19 cellular contexts compared by ENCODE assay signal in the genomic region with DNA sequence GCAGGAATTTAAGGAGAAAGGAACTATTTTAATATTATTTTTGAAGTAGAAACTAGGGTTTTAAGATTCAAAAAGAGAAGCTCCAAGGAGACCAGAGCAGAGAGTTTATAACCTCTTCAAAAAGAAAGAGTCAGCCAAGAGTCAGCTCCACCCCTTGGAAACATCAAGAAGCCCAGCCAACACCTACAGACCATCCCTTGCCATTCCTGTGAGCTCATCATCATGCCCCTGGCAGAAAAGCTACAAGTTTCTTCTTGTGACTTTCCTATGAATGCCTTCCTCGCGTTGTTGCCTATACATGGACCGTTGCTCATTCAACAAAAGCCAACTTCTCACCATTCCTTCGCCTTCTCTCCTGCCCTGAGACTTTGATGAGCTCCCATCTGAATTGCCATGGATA. TPM values are rescaled to one million over a fixed set of nuclear protein-coding genes. Genes with fewer than 3 reads are reported as not detected.
DNase-seq lines count a peak whose midpoint lies in the region; ATAC-seq and TF ChIP-seq lines count a peak whose summit lies in the region.
"Had no signal": no experiment of that assay in that cellular context is flagged by ENCODE, and none has a peak within 500 bp of the region (broad histone marks: within the 10 kb centered on the region; RNA-seq: fewer than 3 reads in every experiment).

No MANE protein-coding gene starts in this region.

- POLR2A ChIA-PET in OCI-LY7 (lab: Charles Lee), result interaction anchor here (0.6 to 10.6 kb wide), 5 partner anchors 12 to 151 kb away, joined by 3 to 76 read pairs (median 3); a partner anchor contains a TSS

- no peak overlapping the region for H4K91ac ChIP-seq in neuronal stem cell (ENCODE audit: low read depth, low read length, poor library complexity)

- H2BK15ac ChIP-seq in neuronal stem cell (ENCODE audit: low read length), result no peak overlapping the region

- intact Hi-C loops in OCI-LY7 (cut with micrococcal nuclease; ENCODE audit: unreplicated experiment), result no loop called here
- intact Hi-C loops in mammary epithelial cell (cut with micrococcal nuclease), result no loop called here
- intact Hi-C loops in upper lobe of right lung (cut with DNase I), result no loop called here

- H3K4me3 ChIP-seq in OCI-LY7 (ENCODE audit: low read depth, low read length, poor library complexity, severe bottlenecking) (no peak overlapping the region), mammary epithelial cell (replicated peaks in 1 of 3; ENCODE audit: insufficient read depth in 1 of 3, low read depth in 2 of 3, low read length in 3 of 3) (peak overlapping the region in 2 of 3 experiments; percentile 7 to 21), fibroblast of mammary gland (ENCODE audit: control insufficient read depth, low read depth, low read length) (no peak overlapping the region), neuronal stem cell (ENCODE audit: low read length in 2 of 2) (no peak overlapping the region), upper lobe of right lung (no peak overlapping the region)

- H3K4me1 ChIP-seq in OCI-LY7 (ENCODE audit: insufficient read depth, low read length, poor library complexity, severe bottlenecking), result peaks cover 32% of the 10 kb centered on the region
- H3K4me1 ChIP-seq in mammary epithelial cell (ENCODE audit: insufficient read depth, low read length), result peaks cover 17% of the 10 kb centered on the region
- peaks cover 2% of the 10 kb centered on the region in 2 donors for H3K4me1 ChIP-seq in neuronal stem cell (ENCODE audit: control insufficient read depth in 2 of 2, insufficient read depth in 1 of 2, low read depth in 1 of 2, low read length in 2 of 2)
- H3K4me1 ChIP-seq in upper lobe of right lung, result no peaks in the 10 kb centered on the region

- no peak overlapping the region for H3K27ac ChIP-seq in OCI-LY7 (ENCODE audit: low read depth, low read length, poor library complexity, severe bottlenecking)
- H3K27ac ChIP-seq in mammary epithelial cell (ENCODE audit: insufficient read depth, low read depth, low read length), result peak overlapping the region; percentile 74
- H3K27ac ChIP-seq in neuronal stem cell (replicated peaks; ENCODE audit: low read length), result no peak overlapping the region
- no peak overlapping the region for H3K27ac ChIP-seq in substantia nigra (ENCODE audit: low read depth, low read length, poor library complexity, severe bottlenecking)
- H3K27ac ChIP-seq in upper lobe of right lung, result no peak overlapping the region
- H3K27ac ChIP-seq: C4-2B had no signal

- no peaks in the 10 kb centered on the region for H3K79me1 ChIP-seq in neuronal stem cell (ENCODE audit: low read depth, low read length)

- H3K9ac ChIP-seq in mammary epithelial cell (ENCODE audit: insufficient read depth, low read length) (peak overlapping the region; percentile 52), neuronal stem cell (ENCODE audit: low read depth, low read length, poor library complexity) (no peak overlapping the region)

- no peak overlapping the region for H2BK5ac ChIP-seq in neuronal stem cell (ENCODE audit: low read length)

- no peak overlapping the region for H2AK5ac ChIP-seq in neuronal stem cell (ENCODE audit: low read depth, low read length)

- no peak for ATAC-seq in upper lobe of right lung

- 2% methylated on average over 4 of the region's 4 CpGs for WGBS in mammary epithelial cell (ENCODE audit: low coverage, missing lambda C conversion rate)
- WGBS in neuronal stem cell (ENCODE audit: extremely low coverage in 2 of 2, insufficient read length in 2 of 2, insufficient replicate concordance in 1 of 2), 2 donors, result no CpG with 5 or more reads among the region's 4 CpGs

- H3K4ac ChIP-seq in neuronal stem cell (ENCODE audit: low read length), result no peak overlapping the region

- no peak for TF ChIP-seq CTCF in OCI-LY7 (conservative IDR thresholded peaks at IDR 0.05; ENCODE audit: low read length)
- no peak for TF ChIP-seq CTCF in mammary epithelial cell (conservative IDR thresholded peaks at IDR 0.05 in 1 of 2, IDR thresholded peaks at IDR 0.05 in 1 of 2; ENCODE audit: extremely low read depth in 1 of 2, insufficient read depth in 1 of 2, low read depth in 1 of 2, low read length in 2 of 2)
- TF ChIP-seq CTCF in fibroblast of mammary gland (conservative IDR thresholded peaks at IDR 0.05; ENCODE audit: control insufficient read depth, insufficient read depth, low read depth, low read length), result no peak
- no peak for TF ChIP-seq CTCF in upper lobe of right lung (IDR thresholded peaks at IDR 0.05)

- H3K9me2 ChIP-seq in OCI-LY7 (ENCODE audit: insufficient read depth, low read length), result no peaks in the 10 kb centered on the region

- H3K36me3 ChIP-seq in OCI-LY7 (ENCODE audit: insufficient read depth, low read length), result peaks cover 4% of the 10 kb centered on the region; the same call in 1 of the 2 replicates
- H3K36me3 ChIP-seq in mammary epithelial cell (ENCODE audit: insufficient read depth, low read length), result no peaks in the 10 kb centered on the region
- no peaks in the 10 kb centered on the region for H3K36me3 ChIP-seq in neuronal stem cell (replicated peaks in 1 of 2; ENCODE audit: control insufficient read depth in 2 of 2, insufficient read depth in 2 of 2, low read length in 2 of 2)
- no peaks in the 10 kb centered on the region for H3K36me3 ChIP-seq in upper lobe of right lung

- H3K27me3 ChIP-seq in mammary epithelial cell (ENCODE audit: insufficient read depth, low read length) (no peaks in the 10 kb centered on the region), neuronal stem cell (ENCODE audit: control insufficient read depth in 3 of 3, insufficient read depth in 3 of 3, low read depth in 1 of 3, low read length in 3 of 3) (no peaks in the 10 kb centered on the region), upper lobe of right lung (no peaks in the 10 kb centered on the region)

- H3K9me3 ChIP-seq in OCI-LY7 (ENCODE audit: low read length), result no peaks in the 10 kb centered on the region
- H3K9me3 ChIP-seq in mammary epithelial cell (replicated peaks; ENCODE audit: insufficient read depth, low read length), result no peaks in the 10 kb centered on the region
- no peaks in the 10 kb centered on the region for H3K9me3 ChIP-seq in neuronal stem cell (replicated peaks in 1 of 2; ENCODE audit: control insufficient read depth in 2 of 2, insufficient read depth in 1 of 2, low read depth in 1 of 2, low read length in 2 of 2)
- no peaks in the 10 kb centered on the region for H3K9me3 ChIP-seq in upper lobe of right lung

- no peak overlapping the region for H3K14ac ChIP-seq in neuronal stem cell (ENCODE audit: low read length)

- no peak overlapping the region for H2BK12ac ChIP-seq in neuronal stem cell (ENCODE audit: low read length)

- dilution Hi-C loops in mammary epithelial cell (cut with HindIII; ENCODE audit: low sequenced_read_pairs), result no loop called here

- H3K18ac ChIP-seq in neuronal stem cell (ENCODE audit: low read length), result no peak overlapping the region

- H2AFZ ChIP-seq in OCI-LY7 (ENCODE audit: low read length), result peak overlapping the region; percentile 43; the same call in 1 of the 2 replicates
- H2AFZ ChIP-seq in mammary epithelial cell (ENCODE audit: low read depth, low read length), result peak overlapping the region; percentile 85
- peak overlapping the region; percentile 47 for H2AFZ ChIP-seq in neuronal stem cell (ENCODE audit: low read length)

- DNase-seq in OCI-LY7 (ENCODE audit: low spot score) (no peak), mammary epithelial cell (peak; percentile 89), fibroblast of mammary gland (ENCODE audit: low read depth) (peak; percentile 27), neuronal stem cell (ENCODE audit: low spot score) (no peak), substantia nigra (lab: John Stamatoyannopoulos, UW) (no peak), NCI-H69 (lab: John Stamatoyannopoulos, UW) (no peak), upper lobe of right lung (no peak)
- DNase-seq in activated CD4-positive, CD25-positive, alpha-beta regulatory T cell treated with anti-CD3 and anti-CD28 coated beads, Interleukin-2, amount 50 U/mL, for 72 hours, result no peak
- DNase-seq: COR-L47, DMS153, HCEC 1CT, IMR-90, NCI-H1436 treated with DMSO at 0.1 percent for 48 hours, NCI-H2081 treated with DMSO at 0.1 percent for 48 hours, NCI-H226, NCI-H526 had no signal

- H3K23ac ChIP-seq in neuronal stem cell (ENCODE audit: low read depth, low read length, poor library complexity), result no peak overlapping the region

- in situ Hi-C loops in mammary epithelial cell (cut with MboI; ENCODE audit: low sequenced_read_pairs in 2 of 2), result no loop called here

- BruUV-seq in OCI-LY7 (replicated peaks; lab: Mats Ljungman, UMichigan) (no TSS peak), mammary epithelial cell (replicated peaks; lab: Mats Ljungman, UMichigan) (no TSS peak)

- H4K20me1 ChIP-seq in OCI-LY7 (ENCODE audit: insufficient read depth, low read length) (no peaks in the 10 kb centered on the region), mammary epithelial cell (ENCODE audit: insufficient read depth, low read length) (no peaks in the 10 kb centered on the region)

- H3K79me2 ChIP-seq in OCI-LY7 (ENCODE audit: insufficient read depth, low read depth, low read length) (no peaks in the 10 kb centered on the region), mammary epithelial cell (ENCODE audit: insufficient read depth, low read length) (no peaks in the 10 kb centered on the region)

- H4K8ac ChIP-seq in neuronal stem cell (ENCODE audit: low read depth, low read length), result no peak overlapping the region

- H3K4me2 ChIP-seq in OCI-LY7 (ENCODE audit: low read length) (no peak overlapping the region), mammary epithelial cell (ENCODE audit: insufficient read depth, low read depth, low read length) (peak overlapping the region; percentile 79), neuronal stem cell (ENCODE audit: insufficient read depth, low read length, poor library complexity, severe bottlenecking) (no peak overlapping the region)

- CTCF ChIA-PET in OCI-LY7 (lab: Charles Lee; ENCODE audit: unreplicated experiment), result no interaction called here
- CTCF ChIA-PET in mammary epithelial cell (lab: Charles Lee; ENCODE audit: low non-redundant PET), result interaction anchor here (0.6 kb wide), 1 partner anchor 130 kb away, joined by 3 read pairs; no protein-coding TSS in a partner anchor

- no peak overlapping the region for H2BK120ac ChIP-seq in neuronal stem cell (ENCODE audit: low read depth, low read length)

RNA-seq across cellular contexts. Expression of a gene that starts 20.5 kb away (rescaled TPM):
- 39.1 and 41.7 TPM in 2 replicates for total RNA-seq in OCI-LY7 (2014; rRNA removed; shearing (Covaris generic))
- total RNA-seq in OCI-LY7 (2022) (102 and 104 TPM in 2 replicates), mammary epithelial cell (100 to 1,000 TPM; 112 to 124 TPM), upper lobe of right lung (68.8 TPM)
- 94.5 TPM for polyA plus RNA-seq in mammary epithelial cell
- polyA minus RNA-seq in mammary epithelial cell, result 93.4 TPM
- 71.7 TPM for polyA plus RNA-seq in neuronal stem cell (2013, experiment 1 of 2)
- polyA plus RNA-seq in neuronal stem cell (2013, experiment 2 of 2), result 76.5 TPM

RNA-seq across cellular contexts. Expression of a gene that starts 33.1 kb away (rescaled TPM):
- not detected in 2 replicates for total RNA-seq in OCI-LY7 (2014; rRNA removed; shearing (Covaris generic))
- not detected in 2 replicates for total RNA-seq in OCI-LY7 (2022)
- not detected for total RNA-seq in mammary epithelial cell
- not detected for polyA plus RNA-seq in mammary epithelial cell
- not detected for polyA minus RNA-seq in mammary epithelial cell
- polyA plus RNA-seq in neuronal stem cell (2013, experiment 1 of 2), result not detected
- not detected for polyA plus RNA-seq in neuronal stem cell (2013, experiment 2 of 2)
- 1.2 TPM for total RNA-seq in upper lobe of right lung
- total RNA-seq: HT-29, IMR-90, LHCN-M2 had no signal
- polyA plus RNA-seq: IMR-90 had no signal

RNA-seq across cellular contexts. Expression of a gene that starts 38.1 kb away (rescaled TPM):
- not detected in 2 replicates for total RNA-seq in OCI-LY7 (2014; rRNA removed; shearing (Covaris generic))
- total RNA-seq in OCI-LY7 (2022), result not detected in 2 replicates
- under 1 TPM in 1 of 2 donors, not detected in 1; 0.17 TPM for total RNA-seq in mammary epithelial cell
- 0.14 TPM for polyA plus RNA-seq in mammary epithelial cell
- not detected for polyA minus RNA-seq in mammary epithelial cell
- polyA plus RNA-seq in neuronal stem cell (2013, experiment 1 of 2), result 0.35 TPM
- 0.33 TPM for polyA plus RNA-seq in neuronal stem cell (2013, experiment 2 of 2)
- 0.32 TPM for total RNA-seq in upper lobe of right lung
- total RNA-seq: HT-29, IMR-90, LHCN-M2 had no signal
- polyA plus RNA-seq: IMR-90 had no signal

Comparison
In these comparisons a context has a peak if more than half of its experiments do, and no peak if none do; other contexts are left out.
1. DNase-seq: peak in mammary epithelial cell (single experiment) and fibroblast of mammary gland (single experiment); none in OCI-LY7 (single experiment), neuronal stem cell (single experiment), activated CD4-positive, CD25-positive, alpha-beta regulatory T cell treated with anti-CD3 and anti-CD28 coated beads, Interleukin-2, amount 50 U/mL, for 72 hours (single experiment), substantia nigra (0 of 49), NCI-H69 (single experiment) and upper lobe of right lung (single experiment).
2. H3K4me3 ChIP-seq: peak in mammary epithelial cell (2 of 3); none in OCI-LY7 (single experiment), fibroblast of mammary gland (single experiment), neuronal stem cell (0 of 2) and upper lobe of right lung (single experiment).
3. Peak in every context shown above with its lines, with median percentiles within 50 percentile points of each other: H2AFZ ChIP-seq.